Comparison of ENCODE assay signal across 1 cellular context in genomic region chr16:69160192-69160591, GRCh38.
TF ChIP-seq lines count a peak whose summit lies in the region.

No MANE protein-coding gene starts in this region.

TF ChIP-seq in HepG2, 621 proteins besides CTCF, POLR2A, EP300 and RAD21:
- TF ChIP-seq GLI4 (CRISPR knock-in tag; IDR thresholded peaks at IDR 0.05; ENCODE audit: borderline replicate concordance) (no peak), SMAD3 (CRISPR knock-in tag; IDR thresholded peaks at IDR 0.05) (no peak), ZNF878 (CRISPR knock-in tag; IDR thresholded peaks at IDR 0.05) (0 out of 2 replicates have a peak, but pooled peaks have one; percentile 22), DRAP1 (CRISPR knock-in tag; IDR thresholded peaks at IDR 0.05) (no peak), ZFP37 (CRISPR knock-in tag; IDR thresholded peaks at IDR 0.05; ENCODE audit: borderline replicate concordance) (no peak), YEATS4 (CRISPR knock-in tag; IDR thresholded peaks at IDR 0.05; ENCODE audit: borderline replicate concordance) (0 out of 2 replicates have a peak, but pooled peaks have one; percentile 28), ZNF260 (CRISPR knock-in tag; IDR thresholded peaks at IDR 0.05; ENCODE audit: borderline replicate concordance, low read depth) (no peak)
